Comparison of ENCODE assay signal across 8 cellular contexts in genomic region chr5:78533356-78533755, GRCh38.
DNase-seq lines count a peak whose midpoint lies in the region; ATAC-seq, FAIRE-seq and TF ChIP-seq lines count a peak whose summit lies in the region.

No MANE protein-coding gene starts in this region.

- H3K27me3 ChIP-seq in H7 (ENCODE audit: control insufficient read depth, insufficient read depth, low read length) = no peaks in the 10 kb centered on the region
- H3K27me3 ChIP-seq in spleen (replicated peaks in 1 of 7) = no peaks in the 10 kb centered on the region

- 63 to 74% (median 65%) methylated on average over 3 of the region's 3 CpGs for WGBS in spleen, 5 donors

- no peak for TF ChIP-seq POLR2A in spleen (IDR thresholded peaks at IDR 0.05)

- intact Hi-C loops in kidney (cut with DNase I) = no loop called here
- intact Hi-C loops in spleen (cut with DNase I; ENCODE audit: low total_unique reads) = no loop called here

- no peaks in the 10 kb centered on the region for H3K4me1 ChIP-seq in kidney (ENCODE audit: control insufficient read depth in 1 of 2, insufficient read depth in 1 of 2, low read depth in 1 of 2, low read length in 2 of 2)
- H3K4me1 ChIP-seq in spleen = peaks cover 0 to 26% (median 0%) of the 10 kb centered on the region in 6 donors

- no peak for FAIRE-seq in kidney (lab: Jason Lieb, UNC)

- DNase-seq in Ammon's horn (ENCODE audit: low spot score) (peak; percentile 53), H7 (peak; percentile 70), SW480 (ENCODE audit: low spot score) (peak; percentile 13), kidney (no peak), spleen (no peak)
- DNase-seq in stimulated activated CD4-positive, alpha-beta T cell treated with anti-CD3 and anti-CD28 coated beads, Interleukin-15, amount 100 ng/mL, for 24 hours = no peak

- H3K36me3 ChIP-seq in H7 (replicated peaks; ENCODE audit: control insufficient read depth, insufficient read depth, low read length) (no peaks in the 10 kb centered on the region), kidney (ENCODE audit: control insufficient read depth in 1 of 2, insufficient read depth in 2 of 2, low read length in 2 of 2) (no peaks in the 10 kb centered on the region), spleen (no peaks in the 10 kb centered on the region)

- H3K27ac ChIP-seq in kidney (ENCODE audit: low read depth in 2 of 2, low read length in 2 of 2) (no peak overlapping the region), spleen (no peak overlapping the region)

- TF ChIP-seq CTCF in kidney (IDR thresholded peaks at IDR 0.05; ENCODE audit: borderline replicate concordance, extremely low read depth, insufficient read depth) (peak; percentile 8), spleen (IDR thresholded peaks at IDR 0.05 in 8 of 11, conservative IDR thresholded peaks at IDR 0.05 in 3 of 11) (peak in 3 of 11 experiments; percentile 11 to 22 (median 21))

- H3K9ac ChIP-seq in kidney (ENCODE audit: low read length in 2 of 2) = no peak overlapping the region

- H3K9me3 ChIP-seq in kidney (ENCODE audit: control insufficient read depth in 1 of 2, low read length in 2 of 2) (no peaks in the 10 kb centered on the region), spleen (no peaks in the 10 kb centered on the region)

- ATAC-seq in HG03039 (IDR thresholded peaks at IDR 0.05; ENCODE audit: unreplicated experiment) = no peak
- no peak for ATAC-seq in HG02759 (IDR thresholded peaks at IDR 0.05; ENCODE audit: unreplicated experiment)

- H3K4me3 ChIP-seq in H7 (ENCODE audit: insufficient read depth, low read depth, low read length) (no peak overlapping the region), kidney (ENCODE audit: low read length in 2 of 2) (no peak overlapping the region), spleen (no peak overlapping the region)

Comparison
In these comparisons a context has a peak if more than half of its experiments do, and no peak if none do; other contexts are left out.
1. DNase-seq: peak in Ammon's horn (single experiment), H7 (single experiment) and SW480 (single experiment); none in kidney (single experiment), spleen (single experiment) and stimulated activated CD4-positive, alpha-beta T cell treated with anti-CD3 and anti-CD28 coated beads, Interleukin-15, amount 100 ng/mL, for 24 hours (single experiment).